14 cellular contexts compared by ENCODE assay signal in the genomic region with DNA sequence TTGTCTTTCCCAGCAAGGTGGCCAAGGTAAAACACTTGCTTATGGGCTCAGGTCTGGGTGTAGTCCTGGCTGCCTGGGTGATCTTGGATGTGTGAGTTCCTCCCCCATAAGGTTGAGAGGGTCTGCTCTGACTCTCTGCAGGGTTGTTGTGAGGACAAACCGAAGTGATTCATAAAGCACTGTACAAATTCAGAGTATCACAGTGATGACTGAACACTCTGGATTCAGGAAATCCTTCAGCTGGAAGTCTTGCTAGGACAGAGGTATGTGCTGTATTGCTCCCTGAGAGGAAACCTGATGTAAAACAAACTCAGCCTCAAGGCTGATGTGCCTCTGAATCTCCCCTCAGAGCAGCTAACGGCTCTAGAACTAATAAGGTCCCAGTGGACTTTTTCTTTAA.
DNase-seq lines count a peak whose midpoint lies in the region; ATAC-seq and TF ChIP-seq lines count a peak whose summit lies in the region.
"Had no signal": no experiment of that assay in that cellular context is flagged by ENCODE, and none has a peak within 500 bp of the region (broad histone marks: within the 10 kb centered on the region; RNA-seq: fewer than 3 reads in every experiment).

No MANE protein-coding gene starts in this region.

- H3K9me3 ChIP-seq in transverse colon = no peaks in the 10 kb centered on the region
- H3K9me3 ChIP-seq: ovary had no signal

- H3K36me3 Mint-ChIP-seq in activated CD4-positive, alpha-beta T cell treated with anti-CD3 and anti-CD28 coated beads, Interleukin-2, amount 10 ng/mL, durations not matched to agents 24 days and 14 days (ENCODE audit: low read depth) = no peaks in the 10 kb centered on the region

- H3K27me3 Mint-ChIP-seq in activated CD4-positive, alpha-beta T cell treated with anti-CD3 and anti-CD28 coated beads, Interleukin-2, amount 10 ng/mL, durations not matched to agents 24 days and 14 days = peaks cover 9% of the 10 kb centered on the region
- H3K27me3 Mint-ChIP-seq: stimulated activated naive CD8-positive, alpha-beta T cell treated with anti-CD3 and anti-CD28 coated beads, Interleukin-15, amount 100 ng/mL, for 72 hours had no signal

- no peak for ATAC-seq in GM19023 (IDR thresholded peaks at IDR 0.05; ENCODE audit: unreplicated experiment)
- ATAC-seq: stimulated activated naive CD8-positive, alpha-beta T cell treated with anti-CD3 and anti-CD28 coated beads, Interleukin-15, amount 100 ng/mL, for 72 hours had no signal

- in situ Hi-C loops in astrocyte of the spinal cord (cut with HindIII; ENCODE audit: low sequenced_read_pairs) = no loop called here
- in situ Hi-C loops in transverse colon (cut with MboI; ENCODE audit: low pct_ligation_motif_present in 1 of 4, low pct_unique_long_range_greater_than_20kb in 1 of 4, low sequenced_read_pairs in 3 of 4) = no loop called here

- TF ChIP-seq CTCF in astrocyte of the spinal cord (IDR thresholded peaks at IDR 0.05; ENCODE audit: low read depth, low read length) = no peak
- no peak for TF ChIP-seq CTCF in kidney epithelial cell (IDR thresholded peaks at IDR 0.05; ENCODE audit: insufficient read depth, low read length, poor library complexity, severe bottlenecking)
- TF ChIP-seq CTCF in transverse colon (IDR thresholded peaks at IDR 0.05) = no peak

- no peak for TF ChIP-seq EP300 in transverse colon (IDR thresholded peaks at IDR 0.05; ENCODE audit: low read depth)

- no peak overlapping the region for H3K4me3 Mint-ChIP-seq in activated CD4-positive, alpha-beta T cell treated with anti-CD3 and anti-CD28 coated beads, Interleukin-2, amount 10 ng/mL, durations not matched to agents 24 days and 14 days
- H3K4me3 Mint-ChIP-seq: stimulated activated naive CD8-positive, alpha-beta T cell treated with anti-CD3 and anti-CD28 coated beads, Interleukin-15, amount 100 ng/mL, for 72 hours had no signal

- no peak overlapping the region for H3K4me3 ChIP-seq in astrocyte of the spinal cord (ENCODE audit: low read depth, low read length)
- H3K4me3 ChIP-seq in kidney epithelial cell (ENCODE audit: low read depth, low read length) = no peak overlapping the region
- no peak overlapping the region for H3K4me3 ChIP-seq in transverse colon
- H3K4me3 ChIP-seq: ovary had no signal

- H3K4me1 ChIP-seq in transverse colon = peaks cover 0 to 49% (median 19%) of the 10 kb centered on the region in 4 donors

- H3K27ac Mint-ChIP-seq in activated CD4-positive, alpha-beta T cell treated with anti-CD3 and anti-CD28 coated beads, Interleukin-2, amount 10 ng/mL, durations not matched to agents 24 days and 14 days = no peak overlapping the region

- TF ChIP-seq POLR2A in transverse colon (IDR thresholded peaks at IDR 0.05) = no peak

- H3K27me3 ChIP-seq in kidney epithelial cell (ENCODE audit: control insufficient read depth, insufficient read depth, low read length) (no peaks in the 10 kb centered on the region), transverse colon (no peaks in the 10 kb centered on the region)
- H3K27me3 ChIP-seq: ovary had no signal

- no peaks in the 10 kb centered on the region for H3K36me3 ChIP-seq in kidney epithelial cell (ENCODE audit: control insufficient read depth, insufficient read depth, low read length)
- no peaks in the 10 kb centered on the region for H3K36me3 ChIP-seq in transverse colon
- H3K36me3 ChIP-seq: ovary had no signal

- no peaks in the 10 kb centered on the region for H3K4me1 Mint-ChIP-seq in activated CD4-positive, alpha-beta T cell treated with anti-CD3 and anti-CD28 coated beads, Interleukin-2, amount 10 ng/mL, durations not matched to agents 24 days and 14 days

- H3K27ac ChIP-seq in transverse colon = peak overlapping the region; percentile 9 to 56 (median 22)

- WGBS in transverse colon (ENCODE audit: low coverage in 1 of 2), 2 donors = 55% methylated on average over 2 of the region's 2 CpGs; no CpG with 5 or more reads in 1 of the 2 donors

- intact Hi-C loops in transverse colon (cut with DNase I; ENCODE audit: low total_unique reads) = no loop called here
- intact Hi-C loops in activated CD4-positive, alpha-beta T cell treated with anti-CD3 and anti-CD28 coated beads, Interleukin-2, amount 10 ng/mL, durations not matched to agents 24 days and 14 days (cut with micrococcal nuclease) = no loop called here

- DNase-seq in HPDE6-E6E7 (ENCODE audit: extremely low spot score) = peak; percentile 17
- DNase-seq in astrocyte of the spinal cord (ENCODE audit: low read depth, low spot score) = peak; percentile 86
- peak; percentile 74 for DNase-seq in kidney epithelial cell (ENCODE audit: low read depth)
- no peak for DNase-seq in transverse colon
- no peak for DNase-seq in SW480 (ENCODE audit: low spot score)
- DNase-seq in activated CD4-positive, alpha-beta T cell treated with anti-CD3 and anti-CD28 coated beads, Interleukin-2, amount 10 ng/mL, durations not matched to agents 24 days and 14 days = no peak
- DNase-seq in GOT3 (lab: John Stamatoyannopoulos, UW) = no peak
- DNase-seq: activated CD8-positive, alpha-beta memory T cell treated with anti-CD3 and anti-CD28 coated beads, Interleukin-2, amount 50 U/mL, for 4 hours; DND-41; ovary; RPMI8226; stimulated activated CD4-positive, alpha-beta T cell treated with anti-CD3 and anti-CD28 coated beads, Interleukin-2, amount 100 ng/mL, for 48 hours; stimulated activated naive CD8-positive, alpha-beta T cell treated with anti-CD3 and anti-CD28 coated beads, Interleukin-15, amount 100 ng/mL, for 72 hours had no signal

- no peaks in the 10 kb centered on the region for H3K9me3 Mint-ChIP-seq in activated CD4-positive, alpha-beta T cell treated with anti-CD3 and anti-CD28 coated beads, Interleukin-2, amount 10 ng/mL, durations not matched to agents 24 days and 14 days
- H3K9me3 Mint-ChIP-seq: stimulated activated naive CD8-positive, alpha-beta T cell treated with anti-CD3 and anti-CD28 coated beads, Interleukin-15, amount 100 ng/mL, for 72 hours had no signal

Comparison
In these comparisons a context has a peak if more than half of its experiments do, and no peak if none do; other contexts are left out.
1. DNase-seq: peak in HPDE6-E6E7 (single experiment), astrocyte of the spinal cord (single experiment) and kidney epithelial cell (single experiment); none in transverse colon (single experiment), SW480 (single experiment), activated CD4-positive, alpha-beta T cell treated with anti-CD3 and anti-CD28 coated beads, Interleukin-2, amount 10 ng/mL, durations not matched to agents 24 days and 14 days (single experiment) and GOT3 (single experiment).